Comparison of ENCODE assay signal across 13 cellular contexts in the genomic region with DNA sequence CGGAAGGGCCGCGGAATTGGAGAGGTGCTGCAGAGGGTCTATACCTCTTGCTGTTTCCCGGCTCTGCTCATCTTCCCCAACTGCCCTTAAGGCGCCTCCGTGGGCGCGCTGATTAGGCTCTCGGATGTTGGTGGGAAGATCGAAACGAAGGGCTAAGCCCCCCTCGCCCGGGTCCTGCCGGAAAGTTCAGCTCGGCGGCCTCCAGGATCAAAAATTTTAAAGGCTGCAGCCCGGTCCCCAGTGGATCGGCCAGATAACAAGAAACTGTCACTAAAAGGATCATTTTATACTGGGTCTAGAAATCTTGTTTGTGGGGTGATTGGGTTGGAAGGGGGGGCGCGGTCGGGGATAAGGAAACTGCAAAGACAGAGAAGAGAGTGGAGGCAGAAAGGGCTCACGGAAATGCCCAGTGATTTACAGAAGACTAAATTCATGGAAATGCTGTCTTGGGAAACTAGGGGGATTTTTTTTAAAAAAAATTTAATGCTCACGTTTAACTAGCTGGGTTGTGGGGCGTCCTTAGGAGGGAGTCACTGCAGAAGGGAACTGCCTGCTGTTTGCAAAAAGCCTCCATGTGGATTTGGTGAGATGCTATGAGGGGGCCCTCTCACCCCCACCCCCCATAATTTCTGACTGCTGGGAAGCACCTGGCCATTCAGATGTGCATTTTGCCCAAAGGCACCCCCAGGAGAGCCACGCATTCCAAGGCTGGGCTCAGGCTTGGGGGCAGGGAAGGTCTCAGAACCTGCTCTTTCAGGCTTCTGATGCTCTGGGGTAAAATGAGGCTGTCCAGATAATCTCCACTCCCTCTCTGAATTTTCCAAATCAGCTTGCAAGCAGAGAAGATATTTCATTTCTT. TPM values are rescaled to one million over a fixed set of nuclear protein-coding genes. Genes with fewer than 3 reads are reported as not detected.
A peak's percentile ranks its signal among the peaks of the same experiment; 100 is the strongest.
DNase-seq lines count a peak whose midpoint lies in the region; ATAC-seq and TF ChIP-seq lines count a peak whose summit lies in the region.
"Had no signal": no experiment of that assay in that cellular context is flagged by ENCODE, and none has a peak within 500 bp of the region (broad histone marks: within the 10 kb centered on the region; RNA-seq: fewer than 3 reads in every experiment).

No MANE protein-coding gene starts in this region.

- peaks cover 19% of the 10 kb centered on the region for H3K27me3 ChIP-seq in colonic mucosa
- H3K27me3 ChIP-seq in muscle layer of duodenum (ENCODE audit: low read depth, low read length): peaks cover 52% of the 10 kb centered on the region
- H3K27me3 ChIP-seq in thymus (ENCODE audit: control insufficient read depth, insufficient read depth): peaks cover 81% of the 10 kb centered on the region

- H3K36me3 Mint-ChIP-seq in activated T-cell treated with anti-CD3 and anti-CD28 coated beads, Interleukin-2, amount 50 U/mL, for 4 hours (ENCODE audit: insufficient read depth): no peaks in the 10 kb centered on the region

- H3K9me3 ChIP-seq in colonic mucosa (no peaks in the 10 kb centered on the region), muscle layer of duodenum (ENCODE audit: control insufficient read depth in 1 of 2, low read length in 2 of 2) (no peaks in the 10 kb centered on the region), thymus (ENCODE audit: control insufficient read depth) (no peaks in the 10 kb centered on the region)

- intact Hi-C loops in colonic mucosa (cut with DNase I): no loop called here

- H3K36me3 ChIP-seq in colonic mucosa (no peaks in the 10 kb centered on the region), muscle layer of duodenum (ENCODE audit: control insufficient read depth in 1 of 2, insufficient read depth in 2 of 2, low read length in 2 of 2) (no peaks in the 10 kb centered on the region), thymus (ENCODE audit: control insufficient read depth, insufficient read depth) (no peaks in the 10 kb centered on the region)

- H3K4me3 ChIP-seq in colonic mucosa (peak overlapping the region; percentile 32), muscle layer of duodenum (ENCODE audit: low read depth in 1 of 2, low read length in 2 of 2) (peak overlapping the region; percentile 34 to 61), thymus (ENCODE audit: low read length) (peak overlapping the region; percentile 9)

- ATAC-seq in activated T-cell treated with anti-CD3 and anti-CD28 coated beads, Interleukin-2, amount 50 U/mL, for 4 hours: no peak
- no peak for ATAC-seq in HG03175 (IDR thresholded peaks at IDR 0.05; ENCODE audit: unreplicated experiment)
- ATAC-seq in HG03135 (IDR thresholded peaks at IDR 0.05; ENCODE audit: unreplicated experiment): no peak

- H3K9ac ChIP-seq in colonic mucosa (ENCODE audit: low read depth in 2 of 2, low read length in 2 of 2): peak overlapping the region; percentile 48 to 100

- H3K27me3 Mint-ChIP-seq in activated T-cell treated with anti-CD3 and anti-CD28 coated beads, Interleukin-2, amount 50 U/mL, for 4 hours (ENCODE audit: low read depth): peaks cover 84% of the 10 kb centered on the region

- peak overlapping the region; percentile 91 for H3K27ac ChIP-seq in colonic mucosa
- peak overlapping the region; percentile 13 for H3K27ac ChIP-seq in muscle layer of duodenum (ENCODE audit: low read length)
- H3K27ac ChIP-seq in thymus (ENCODE audit: low read depth): no peak overlapping the region

- peaks cover 12% of the 10 kb centered on the region for H3K4me1 Mint-ChIP-seq in activated T-cell treated with anti-CD3 and anti-CD28 coated beads, Interleukin-2, amount 50 U/mL, for 4 hours (ENCODE audit: low read depth)

- no peaks in the 10 kb centered on the region for H3K9me3 Mint-ChIP-seq in activated T-cell treated with anti-CD3 and anti-CD28 coated beads, Interleukin-2, amount 50 U/mL, for 4 hours

- H3K4me1 ChIP-seq in colonic mucosa (peaks cover 9% of the 10 kb centered on the region), muscle layer of duodenum (ENCODE audit: control insufficient read depth in 1 of 2, insufficient read depth in 2 of 2, low read length in 2 of 2) (peaks cover 0 to 24% of the 10 kb centered on the region in 2 donors), thymus (ENCODE audit: control insufficient read depth, insufficient read depth, low read length) (no peaks in the 10 kb centered on the region)

- peak overlapping the region; percentile 11 for H3K4me3 Mint-ChIP-seq in activated T-cell treated with anti-CD3 and anti-CD28 coated beads, Interleukin-2, amount 50 U/mL, for 4 hours

- 6% methylated on average over 25 of the region's 25 CpGs for WGBS in thymus

- no peak for TF ChIP-seq CTCF in colonic mucosa (IDR thresholded peaks at IDR 0.05)

- no peak for DNase-seq in activated T-cell treated with anti-CD3 and anti-CD28 coated beads, Interleukin-2, amount 50 U/mL, for 4 hours
- no peak for DNase-seq in activated T-cell treated with anti-CD3 and anti-CD28 coated beads, Interleukin-2, amount 50 U/mL, for 1 hour
- DNase-seq in colonic mucosa (peak; percentile 37), hippocampal formation (lab: John Stamatoyannopoulos, UW) (no peak)
- DNase-seq: activated naive CD4-positive, alpha-beta T cell; NCI-H1694 had no signal

RNA-seq across cellular contexts. Expression of a gene that starts 7.7 kb away (rescaled TPM):
- under 1 TPM in 2 of 3 donors, not detected in 1; 0.11 to 0.43 TPM for total RNA-seq in activated T-cell treated with anti-CD3 and anti-CD28 coated beads, Interleukin-2, amount 50 U/mL, for 4 hours
- 100 to 1,000 TPM; 271 to 391 TPM for total RNA-seq in colonic mucosa
- polyA plus RNA-seq in thymus: 0.64 TPM
- total RNA-seq: A172, RPMI7951 had no signal

RNA-seq across cellular contexts. Expression of a gene that starts 27.0 kb away (rescaled TPM):
- total RNA-seq in activated T-cell treated with anti-CD3 and anti-CD28 coated beads, Interleukin-2, amount 50 U/mL, for 4 hours: not detected
- total RNA-seq in colonic mucosa: 10 to 100 TPM; 26.9 to 40.7 TPM
- 0.39 TPM for polyA plus RNA-seq in thymus
- total RNA-seq: A172, G401, RPMI7951 had no signal

RNA-seq across cellular contexts. Expression of a gene that starts 41.7 kb away (rescaled TPM):
- total RNA-seq in activated T-cell treated with anti-CD3 and anti-CD28 coated beads, Interleukin-2, amount 50 U/mL, for 4 hours: not detected
- under 1 TPM; 0.35 to 0.54 TPM for total RNA-seq in colonic mucosa
- polyA plus RNA-seq in thymus: 0.05 TPM
- total RNA-seq: A172, G401, RPMI7951 had no signal

Comparison
In these comparisons a context has a peak if more than half of its experiments do, and no peak if none do; other contexts are left out.
1. RNA of a gene that starts 7.7 kb away (total RNA-seq): 271 to 391 TPM in colonic mucosa; 0.11 to 0.43 TPM in activated T-cell treated with anti-CD3 and anti-CD28 coated beads, Interleukin-2, amount 50 U/mL, for 4 hours; every median in the first group is over 100 times any median in the second.
2. RNA of a gene that starts 27.0 kb away (total RNA-seq): 26.9 to 40.7 TPM in colonic mucosa; not detected in activated T-cell treated with anti-CD3 and anti-CD28 coated beads, Interleukin-2, amount 50 U/mL, for 4 hours; every median in the first group is over 10 times any median in the second.
3. Peak in every context shown above with its lines, with median percentiles within 50 percentile points of each other: H3K4me3 ChIP-seq.